ENCODE assay signal across 12 cellular contexts in genomic region chr10:119375574-119376265, GRCh38.
A peak's percentile ranks its signal among the peaks of the same experiment; 100 is the strongest.
DNase-seq lines count a peak whose midpoint lies in the region; TF ChIP-seq lines count a peak whose summit lies in the region.
"Had no signal": no experiment of that assay in that cellular context is flagged by ENCODE, and none has a peak within 500 bp of the region (broad histone marks: within the 10 kb centered on the region; RNA-seq: fewer than 3 reads in every experiment).

No MANE protein-coding gene starts in this region.

- H3K9me3 ChIP-seq in AG04450 (ENCODE audit: control insufficient read depth, insufficient read depth, low read length) (no peaks in the 10 kb centered on the region), esophagus squamous epithelium (no peaks in the 10 kb centered on the region)

- H3K27ac Mint-ChIP-seq in activated T-helper 2 cell treated with anti-CD3 and anti-CD28 coated beads, Interferon-gamma antibody, Interleukin-2, Interleukin-4, amounts not matched to agents 10 μg/mL and 5 μg/mL and 100 μg/mL, durations not matched to agents 14 hours and 24 hours and 36 hours, result no peak overlapping the region
- H3K27ac Mint-ChIP-seq: stimulated activated naive CD8-positive, alpha-beta T cell treated with anti-CD3 and anti-CD28 coated beads, Interleukin-15, amount 100 ng/mL, for 72 hours had no signal

- POLR2A ChIA-PET in AG04450 (lab: Yijun Ruan, JAX), result interaction anchor here (0.7 to 1.5 kb wide), 4 partner anchors 23 to 164 kb away, joined by 3 to 11 read pairs (median 4); no protein-coding TSS in a partner anchor

- H3K27me3 ChIP-seq in AG04450 (ENCODE audit: control insufficient read depth, insufficient read depth, low read length), result no peaks in the 10 kb centered on the region
- no peaks in the 10 kb centered on the region for H3K27me3 ChIP-seq in esophagus squamous epithelium
- H3K27me3 ChIP-seq: brain microvascular endothelial cell had no signal

- TF ChIP-seq CTCF in AG04450 (IDR thresholded peaks at IDR 0.05; ENCODE audit: low read depth, low read length) (no peak), esophagus squamous epithelium (IDR thresholded peaks at IDR 0.05) (no peak)

- DNase-seq in AG04450 (ENCODE audit: low read depth, low spot score), result peak; percentile 48
- peak; percentile 55 for DNase-seq in NCI-H2171 (lab: John Stamatoyannopoulos, UW)
- DNase-seq in esophagus squamous epithelium (lab: John Stamatoyannopoulos, UW), result no peak
- peak; percentile 84 for DNase-seq in myocyte (ENCODE audit: low read depth)
- DNase-seq in NCI-H1105 (lab: John Stamatoyannopoulos, UW), result no peak
- no peak for DNase-seq in T-helper 1 cell
- no peak for DNase-seq in activated gamma-delta T cell (lab: John Stamatoyannopoulos, UW)
- DNase-seq in activated T-helper 2 cell treated with anti-CD3 and anti-CD28 coated beads, Interferon-gamma antibody, Interleukin-2, Interleukin-4, amounts not matched to agents 10 μg/mL and 5 μg/mL and 100 μg/mL, durations not matched to agents 14 hours and 24 hours and 36 hours (ENCODE audit: low spot score), result no peak
- DNase-seq: brain microvascular endothelial cell; head of caudate nucleus; NCI-H1105 treated with DMSO at 0.1 percent for 48 hours; stimulated activated naive CD8-positive, alpha-beta T cell treated with anti-CD3 and anti-CD28 coated beads, Interleukin-15, amount 100 ng/mL, for 72 hours had no signal

- no peaks in the 10 kb centered on the region for H3K9me3 Mint-ChIP-seq in activated T-helper 2 cell treated with anti-CD3 and anti-CD28 coated beads, Interferon-gamma antibody, Interleukin-2, Interleukin-4, amounts not matched to agents 10 μg/mL and 5 μg/mL and 100 μg/mL, durations not matched to agents 14 hours and 24 hours and 36 hours
- H3K9me3 Mint-ChIP-seq: stimulated activated naive CD8-positive, alpha-beta T cell treated with anti-CD3 and anti-CD28 coated beads, Interleukin-15, amount 100 ng/mL, for 72 hours had no signal

- TF ChIP-seq POLR2A in esophagus squamous epithelium (IDR thresholded peaks at IDR 0.05), result no peak

- H3K4me3 ChIP-seq in AG04450 (ENCODE audit: low read depth, low read length) (no peak overlapping the region), esophagus squamous epithelium (no peak overlapping the region)

- H3K4me1 Mint-ChIP-seq in activated T-helper 2 cell treated with anti-CD3 and anti-CD28 coated beads, Interferon-gamma antibody, Interleukin-2, Interleukin-4, amounts not matched to agents 10 μg/mL and 5 μg/mL and 100 μg/mL, durations not matched to agents 14 hours and 24 hours and 36 hours (ENCODE audit: low read depth), result peaks cover 6% of the 10 kb centered on the region

- H3K4me1 ChIP-seq in esophagus squamous epithelium, result peaks cover 8 to 55% (median 25%) of the 10 kb centered on the region in 3 donors

- H3K36me3 Mint-ChIP-seq in activated T-helper 2 cell treated with anti-CD3 and anti-CD28 coated beads, Interferon-gamma antibody, Interleukin-2, Interleukin-4, amounts not matched to agents 10 μg/mL and 5 μg/mL and 100 μg/mL, durations not matched to agents 14 hours and 24 hours and 36 hours (ENCODE audit: low read depth), result peaks cover 5% of the 10 kb centered on the region

- CTCF ChIA-PET in AG04450 (lab: Charles Lee), result interaction anchor here (0.8 to 1.2 kb wide), 3 partner anchors 11 to 167 kb away, joined by 3 to 4 read pairs (median 3); no protein-coding TSS in a partner anchor

- WGBS in esophagus squamous epithelium, 2 donors, result 58 to 71% methylated on average over 4 to 7 of the region's 7 CpGs

- H3K36me3 ChIP-seq in esophagus squamous epithelium, result no peaks in the 10 kb centered on the region
- H3K36me3 ChIP-seq: brain microvascular endothelial cell had no signal

- no peaks in the 10 kb centered on the region for H3K27me3 Mint-ChIP-seq in activated T-helper 2 cell treated with anti-CD3 and anti-CD28 coated beads, Interferon-gamma antibody, Interleukin-2, Interleukin-4, amounts not matched to agents 10 μg/mL and 5 μg/mL and 100 μg/mL, durations not matched to agents 14 hours and 24 hours and 36 hours (ENCODE audit: low read depth)
- H3K27me3 Mint-ChIP-seq: stimulated activated naive CD8-positive, alpha-beta T cell treated with anti-CD3 and anti-CD28 coated beads, Interleukin-15, amount 100 ng/mL, for 72 hours had no signal

- H3K27ac ChIP-seq in AG04450 (ENCODE audit: low read depth, low read length), result peak overlapping the region; percentile 34
- peak overlapping the region in 3 of 4 donors; percentile 50 to 78 (median 54) for H3K27ac ChIP-seq in esophagus squamous epithelium
- H3K27ac ChIP-seq: brain microvascular endothelial cell had no signal

- H3K4me3 Mint-ChIP-seq in activated T-helper 2 cell treated with anti-CD3 and anti-CD28 coated beads, Interferon-gamma antibody, Interleukin-2, Interleukin-4, amounts not matched to agents 10 μg/mL and 5 μg/mL and 100 μg/mL, durations not matched to agents 14 hours and 24 hours and 36 hours (ENCODE audit: low read depth), result no peak overlapping the region
- H3K4me3 Mint-ChIP-seq: stimulated activated naive CD8-positive, alpha-beta T cell treated with anti-CD3 and anti-CD28 coated beads, Interleukin-15, amount 100 ng/mL, for 72 hours had no signal

- intact Hi-C loops in esophagus squamous epithelium (cut with DNase I), result no loop called here
- intact Hi-C loops in activated T-helper 2 cell treated with anti-CD3 and anti-CD28 coated beads, Interferon-gamma antibody, Interleukin-2, Interleukin-4, amounts not matched to agents 10 μg/mL and 5 μg/mL and 100 μg/mL, durations not matched to agents 14 hours and 24 hours and 36 hours (cut with micrococcal nuclease), result no loop called here

Comparison
In these comparisons a context has a peak if more than half of its experiments do, and no peak if none do; other contexts are left out.
1. DNase-seq: peak in AG04450 (single experiment), NCI-H2171 (single experiment) and myocyte (single experiment); none in esophagus squamous epithelium (single experiment), NCI-H1105 (single experiment), T-helper 1 cell (0 of 5), activated gamma-delta T cell (single experiment) and activated T-helper 2 cell treated with anti-CD3 and anti-CD28 coated beads, Interferon-gamma antibody, Interleukin-2, Interleukin-4, amounts not matched to agents 10 μg/mL and 5 μg/mL and 100 μg/mL, durations not matched to agents 14 hours and 24 hours and 36 hours (single experiment).